Comparison of ENCODE assay signal across 9 cellular contexts in genomic region chr1:2208309-2209239, GRCh38. TPM values are rescaled to one million over a fixed set of nuclear protein-coding genes. Genes with fewer than 3 reads are reported as not detected.
DNase-seq lines count a peak whose midpoint lies in the region; TF ChIP-seq lines count a peak whose summit lies in the region.
"Had no signal": no experiment of that assay in that cellular context is flagged by ENCODE, and none has a peak within 500 bp of the region (broad histone marks: within the 10 kb centered on the region; RNA-seq: fewer than 3 reads in every experiment).

No MANE protein-coding gene starts in this region.

- CTCF ChIA-PET in PC-9 (lab: Charles Lee) = interaction anchor here (0.5 kb wide), 1 partner anchor 9 kb away, joined by 6 read pairs; no protein-coding TSS in a partner anchor

- BruUV-seq in PC-9 (replicated peaks; lab: Mats Ljungman, UMichigan) = no TSS peak

- H3K9me2 ChIP-seq in PC-9 (ENCODE audit: insufficient read depth) = no peaks in the 10 kb centered on the region

- peak overlapping the region; percentile 64 for H3K4me2 ChIP-seq in PC-9
- no peak overlapping the region for H3K4me2 ChIP-seq in neural progenitor cell

- intact Hi-C loops in PC-9 (cut with micrococcal nuclease; ENCODE audit: unreplicated experiment) = no loop called here

- peak overlapping the region; percentile 20 for H3K4me3 Mint-ChIP-seq in neural progenitor cell
- H3K4me3 Mint-ChIP-seq: T-helper 1 cell treated with Interleukin-12 subunit alpha and Interleukin-12 subunit beta and Interleukin-4 antibody, amounts not matched to agents 30 μg/mL and 1 μg/mL, for 36 hours had no signal

- H3K4me3 ChIP-seq in PC-9 = peak overlapping the region; percentile 9; the same call in 1 of the 2 replicates
- H3K4me3 ChIP-seq in esophagus (ENCODE audit: low read depth in 1 of 2, low read length in 2 of 2) = no peak overlapping the region
- no peak overlapping the region for H3K4me3 ChIP-seq in neural progenitor cell

- H3K27ac Mint-ChIP-seq in neural progenitor cell = peak overlapping the region; percentile 28
- H3K27ac Mint-ChIP-seq: T-helper 1 cell treated with Interleukin-12 subunit alpha and Interleukin-12 subunit beta and Interleukin-4 antibody, amounts not matched to agents 30 μg/mL and 1 μg/mL, for 36 hours had no signal

- POLR2A ChIA-PET in PC-9 (lab: Charles Lee; ENCODE audit: unreplicated experiment) = interaction anchor here (0.6 to 0.8 kb wide), 4 partner anchors 19 to 591 kb away, joined by 3 to 5 read pairs (median 4); partner anchors contain the start of gene SKI

- no peak for TF ChIP-seq CTCF in PC-9 (conservative IDR thresholded peaks at IDR 0.05)
- no peak for TF ChIP-seq CTCF in neural progenitor cell (IDR thresholded peaks at IDR 0.05)

- no peaks in the 10 kb centered on the region for H3K9me3 Mint-ChIP-seq in neural progenitor cell
- H3K9me3 Mint-ChIP-seq: T-helper 1 cell treated with Interleukin-12 subunit alpha and Interleukin-12 subunit beta and Interleukin-4 antibody, amounts not matched to agents 30 μg/mL and 1 μg/mL, for 36 hours had no signal

- H3K36me3 ChIP-seq in PC-9 (ENCODE audit: low read depth) (no peaks in the 10 kb centered on the region), esophagus (ENCODE audit: control insufficient read depth in 2 of 2, insufficient read depth in 2 of 2, low read length in 1 of 2) (no peaks in the 10 kb centered on the region), neural progenitor cell (no peaks in the 10 kb centered on the region)

- H2AFZ ChIP-seq in PC-9 (no peak overlapping the region), neural progenitor cell (replicated peaks) (no peak overlapping the region)

- H3K4me1 Mint-ChIP-seq in neural progenitor cell = peaks cover 38% of the 10 kb centered on the region

- H3K9me3 ChIP-seq in PC-9 (ENCODE audit: insufficient read depth, low read depth) (no peaks in the 10 kb centered on the region), esophagus (ENCODE audit: control insufficient read depth in 2 of 2, insufficient read depth in 1 of 2, low read depth in 1 of 2, low read length in 1 of 2) (no peaks in the 10 kb centered on the region), neural progenitor cell (ENCODE audit: low read depth) (no peaks in the 10 kb centered on the region)

- peaks cover 9% of the 10 kb centered on the region for H3K27me3 Mint-ChIP-seq in neural progenitor cell (ENCODE audit: insufficient read depth, low read depth)

- H3K27ac ChIP-seq in PC-9 (0 out of 2 replicates have a peak overlapping the region, but pooled peaks have one; percentile 0), esophagus (ENCODE audit: low read depth in 2 of 2, low read length in 1 of 2) (peak overlapping the region; percentile 83 to 85), neural progenitor cell (no peak overlapping the region)

- H3K27me3 ChIP-seq in PC-9 (ENCODE audit: insufficient read depth, low read depth) (no peaks in the 10 kb centered on the region), esophagus (ENCODE audit: control insufficient read depth in 1 of 2, insufficient read depth in 2 of 2, low read length in 2 of 2) (no peaks in the 10 kb centered on the region), neural progenitor cell (peaks cover 12% of the 10 kb centered on the region)

- 39 to 43% methylated on average over 23 to 24 of the region's 24 CpGs for WGBS in esophagus, 2 donors

- H3F3A ChIP-seq in PC-9 (ENCODE audit: insufficient read depth, low read depth) (peaks cover 38% of the 10 kb centered on the region; the same call in 1 of the 2 replicates), neural progenitor cell (ENCODE audit: low read depth) (peaks cover 40% of the 10 kb centered on the region)

- H3K36me3 Mint-ChIP-seq in neural progenitor cell = no peaks in the 10 kb centered on the region

- no peaks in the 10 kb centered on the region for H4K20me1 ChIP-seq in PC-9 (ENCODE audit: insufficient read depth)
- H4K20me1 ChIP-seq in neural progenitor cell (ENCODE audit: low read depth) = no peaks in the 10 kb centered on the region

- DNase-seq in AG08396 (ENCODE audit: low spot score) (peak; percentile 83), PC-9 (peak; percentile 92), neural progenitor cell (ENCODE audit: low spot score) (no peak), NCI-H1930 (lab: John Stamatoyannopoulos, UW) (no peak), activated T-cell treated with anti-CD3 and anti-CD28 coated beads for 4 hours (no peak), SHP77 treated with DMSO at 0.1 percent for 48 hours (lab: John Stamatoyannopoulos, UW) (no peak), germinal center (ENCODE audit: low spot score) (no peak)

- no peaks in the 10 kb centered on the region for H3K79me2 ChIP-seq in PC-9 (ENCODE audit: low read depth)
- H3K79me2 ChIP-seq in neural progenitor cell (ENCODE audit: low read depth) = no peaks in the 10 kb centered on the region

- no peak overlapping the region for H3K9ac ChIP-seq in neural progenitor cell

- peaks cover 57% of the 10 kb centered on the region for H3K4me1 ChIP-seq in PC-9 (replicated peaks; ENCODE audit: insufficient read depth)
- peaks cover 10 to 60% of the 10 kb centered on the region in 2 donors for H3K4me1 ChIP-seq in esophagus (ENCODE audit: control insufficient read depth in 2 of 2, insufficient read depth in 2 of 2, low read length in 1 of 2)
- H3K4me1 ChIP-seq in neural progenitor cell = peaks cover 45% of the 10 kb centered on the region

RNA-seq across cellular contexts. Expression of gene FAAP20, which starts 14.0 kb away (rescaled TPM):
- 72.1 and 97.1 TPM in 2 replicates for total RNA-seq in PC-9 (2021)
- 10 to 100 TPM; 32.9 to 44.8 TPM for polyA plus RNA-seq in esophagus
- 11.3 and 68.2 TPM in 2 replicates for total RNA-seq in neural progenitor cell (ENCODE audit: low replicate concordance)

RNA-seq across cellular contexts. Expression of gene SKI, which starts 19.5 kb away (rescaled TPM):
- total RNA-seq in PC-9 (2021) (36.2 and 39.1 TPM in 2 replicates), neural progenitor cell (ENCODE audit: low replicate concordance) (7.4 and 15.7 TPM in 2 replicates)
- polyA plus RNA-seq in esophagus = 10 to 100 TPM; 11.5 to 12.8 TPM

Comparison
In these comparisons a context has a peak if more than half of its experiments do, and no peak if none do; other contexts are left out.
1. DNase-seq: peak in AG08396 (single experiment) and PC-9 (2 of 2); none in neural progenitor cell (single experiment), NCI-H1930 (0 of 2), activated T-cell treated with anti-CD3 and anti-CD28 coated beads for 4 hours (single experiment), SHP77 treated with DMSO at 0.1 percent for 48 hours (single experiment) and germinal center (single experiment).